Comparison of ENCODE assay signal across 8 cellular contexts in genomic region chr11:6315811-6316425, GRCh38. TPM values are rescaled to one million over a fixed set of nuclear protein-coding genes. Genes with fewer than 3 reads are reported as not detected.
DNase-seq lines count a peak whose midpoint lies in the region; ATAC-seq and TF ChIP-seq lines count a peak whose summit lies in the region.

No MANE protein-coding gene starts in this region.

- no peaks in the 10 kb centered on the region for H3K36me3 Mint-ChIP-seq in activated CD8-positive, alpha-beta memory T cell treated with anti-CD3 and anti-CD28 coated beads, Interleukin-2, amount 10 ng/mL, durations not matched to agents 7 days and 5 days
- H3K36me3 Mint-ChIP-seq in chondrocyte (ENCODE audit: low read depth): peaks cover 6% of the 10 kb centered on the region

- no peaks in the 10 kb centered on the region for H3K9me3 ChIP-seq in RWPE2 (ENCODE audit: severe bottlenecking)
- no peaks in the 10 kb centered on the region for H3K9me3 ChIP-seq in stomach smooth muscle (ENCODE audit: control insufficient read depth in 2 of 2, low read length in 2 of 2)

- H3K9me3 Mint-ChIP-seq in activated CD8-positive, alpha-beta memory T cell treated with anti-CD3 and anti-CD28 coated beads, Interleukin-2, amount 10 ng/mL, durations not matched to agents 7 days and 5 days (ENCODE audit: low read depth): no peaks in the 10 kb centered on the region
- no peaks in the 10 kb centered on the region for H3K9me3 Mint-ChIP-seq in chondrocyte (ENCODE audit: low read depth)

- peaks cover 14% of the 10 kb centered on the region for H3K4me1 Mint-ChIP-seq in activated CD8-positive, alpha-beta memory T cell treated with anti-CD3 and anti-CD28 coated beads, Interleukin-2, amount 10 ng/mL, durations not matched to agents 7 days and 5 days
- H3K4me1 Mint-ChIP-seq in chondrocyte (ENCODE audit: low read depth): peaks cover 28% of the 10 kb centered on the region

- peak; percentile 89 for TF ChIP-seq CTCF in RWPE2 (IDR thresholded peaks at IDR 0.05; ENCODE audit: poor library complexity, severe bottlenecking)
- TF ChIP-seq CTCF in chondrocyte (IDR thresholded peaks at IDR 0.05): peak; percentile 87
- peak in 1 of 3 donors; percentile 27 for TF ChIP-seq CTCF in lower leg skin (IDR thresholded peaks at IDR 0.05)

- DNase-seq in activated CD8-positive, alpha-beta memory T cell treated with anti-CD3 and anti-CD28 coated beads, Interleukin-2, amount 10 ng/mL, durations not matched to agents 7 days and 5 days: peak; percentile 55
- no peak for DNase-seq in activated CD8-positive, alpha-beta memory T cell treated with anti-CD3 and anti-CD28 coated beads for 24 hours
- DNase-seq in Jurkat, Clone E6-1 (ENCODE audit: low read depth, low spot score): peak; percentile 3
- DNase-seq in RWPE2 (ENCODE audit: low spot score) (no peak), chondrocyte (ENCODE audit: low spot score) (no peak), lower leg skin (ENCODE audit: low spot score in 2 of 2) (peak; percentile 52 to 88)

- H3K36me3 ChIP-seq in RWPE2 (ENCODE audit: low read depth) (0 out of 2 replicates have a peak, but pooled peaks cover 5% of the 10 kb centered on the region), stomach smooth muscle (ENCODE audit: control insufficient read depth in 2 of 2, insufficient read depth in 2 of 2, low read length in 2 of 2) (no peaks in the 10 kb centered on the region)

- H3K27me3 Mint-ChIP-seq in activated CD8-positive, alpha-beta memory T cell treated with anti-CD3 and anti-CD28 coated beads, Interleukin-2, amount 10 ng/mL, durations not matched to agents 7 days and 5 days: peaks cover 61% of the 10 kb centered on the region
- H3K27me3 Mint-ChIP-seq in chondrocyte (ENCODE audit: low read depth): peaks cover 6% of the 10 kb centered on the region

- WGBS in lower leg skin, 2 donors: 3% methylated on average over 10 of the region's 10 CpGs

- intact Hi-C loops in lower leg skin (cut with DNase I; ENCODE audit: low total_unique reads): no loop called here

- H3K27me3 ChIP-seq in RWPE2 (ENCODE audit: insufficient read depth, poor library complexity, severe bottlenecking) (no peaks in the 10 kb centered on the region), stomach smooth muscle (ENCODE audit: control insufficient read depth in 1 of 2, insufficient read depth in 2 of 2, low read length in 2 of 2) (no peaks in the 10 kb centered on the region)

- H3K27ac ChIP-seq in RWPE2 (ENCODE audit: poor library complexity, severe bottlenecking) (no peak overlapping the region), stomach smooth muscle (ENCODE audit: low read length) (no peak overlapping the region)

- no peak overlapping the region for H3K4me3 ChIP-seq in Jurkat, Clone E6-1 (ENCODE audit: low read length)
- H3K4me3 ChIP-seq in RWPE2 (ENCODE audit: severe bottlenecking) (no peak overlapping the region), lower leg skin (ENCODE audit: low read depth, poor library complexity, severe bottlenecking) (no peak overlapping the region), stomach smooth muscle (ENCODE audit: low read length in 2 of 2) (peak overlapping the region; percentile 21 to 70)

- no peak overlapping the region for H3K27ac Mint-ChIP-seq in activated CD8-positive, alpha-beta memory T cell treated with anti-CD3 and anti-CD28 coated beads, Interleukin-2, amount 10 ng/mL, durations not matched to agents 7 days and 5 days
- H3K27ac Mint-ChIP-seq in chondrocyte (ENCODE audit: unreplicated experiment): no peak overlapping the region

- ATAC-seq in activated CD8-positive, alpha-beta memory T cell treated with anti-CD3 and anti-CD28 coated beads, Interleukin-2, amount 10 ng/mL, durations not matched to agents 7 days and 5 days: peak; percentile 55
- peak; percentile 66 for ATAC-seq in GM21825 (IDR thresholded peaks at IDR 0.05; ENCODE audit: unreplicated experiment)
- ATAC-seq in RWPE2 (ENCODE audit: low read depth): peak; percentile 51

- peak overlapping the region; percentile 10 to 29 for H3K9ac ChIP-seq in stomach smooth muscle (ENCODE audit: low read length in 2 of 2)

- H3K4me1 ChIP-seq in RWPE2 (ENCODE audit: insufficient read depth, poor library complexity, severe bottlenecking) (peaks cover 10% of the 10 kb centered on the region), stomach smooth muscle (ENCODE audit: control insufficient read depth, insufficient read depth, low read length) (peaks cover 40% of the 10 kb centered on the region)

- TF ChIP-seq POLR2A in lower leg skin (IDR thresholded peaks at IDR 0.05): no peak

- H3K4me3 Mint-ChIP-seq in activated CD8-positive, alpha-beta memory T cell treated with anti-CD3 and anti-CD28 coated beads, Interleukin-2, amount 10 ng/mL, durations not matched to agents 7 days and 5 days: no peak overlapping the region
- no peak overlapping the region for H3K4me3 Mint-ChIP-seq in chondrocyte (ENCODE audit: unreplicated experiment)

- CTCF ChIA-PET in activated CD8-positive, alpha-beta memory T cell treated with anti-CD3 and anti-CD28 coated beads, Interleukin-2, amount 10 ng/mL, durations not matched to agents 7 days and 5 days (lab: Charles Lee): interaction anchor here (1.3 to 5.9 kb wide), 12 partner anchors 10 to 292 kb away, joined by 3 to 27 read pairs (median 9); no protein-coding TSS in a partner anchor

RNA-seq across cellular contexts. Expression of gene CAVIN3, which starts 4.4 kb away (rescaled TPM):
- total RNA-seq in activated CD8-positive, alpha-beta memory T cell treated with anti-CD3 and anti-CD28 coated beads, Interleukin-2, amount 10 ng/mL, durations not matched to agents 7 days and 5 days: 10 to 100 TPM in 1 of 2 experiments, 1 to 10 TPM in 1; 4.9 to 18.7 TPM
- polyA plus RNA-seq in Jurkat, Clone E6-1 (2012; ENCODE audit: insufficient read depth, insufficient read length): not detected
- total RNA-seq in chondrocyte (40.9 to 123 TPM (median 120 TPM) in 3 replicates), lower leg skin (10 to 100 TPM; 27.1 to 96.9 (median 48.9) TPM)

RNA-seq across cellular contexts. Expression of gene CCKBR, which starts 56.3 kb away (rescaled TPM):
- total RNA-seq in activated CD8-positive, alpha-beta memory T cell treated with anti-CD3 and anti-CD28 coated beads, Interleukin-2, amount 10 ng/mL, durations not matched to agents 7 days and 5 days: not detected
- polyA plus RNA-seq in Jurkat, Clone E6-1 (2012; ENCODE audit: insufficient read depth, insufficient read length): 11.7 TPM
- total RNA-seq in chondrocyte (not detected in 3 replicates), lower leg skin (under 1 TPM in 3 of 4 donors, not detected in 1; 0.13 to 0.71 (median 0.46) TPM)

Comparison
In these comparisons a context has a peak if more than half of its experiments do, and no peak if none do; other contexts are left out.
1. DNase-seq: peak in activated CD8-positive, alpha-beta memory T cell treated with anti-CD3 and anti-CD28 coated beads, Interleukin-2, amount 10 ng/mL, durations not matched to agents 7 days and 5 days (single experiment), Jurkat, Clone E6-1 (single experiment) and lower leg skin (2 of 2); none in activated CD8-positive, alpha-beta memory T cell treated with anti-CD3 and anti-CD28 coated beads for 24 hours (single experiment), RWPE2 (single experiment) and chondrocyte (single experiment).
2. H3K4me3 ChIP-seq: peak in stomach smooth muscle (2 of 2); none in Jurkat, Clone E6-1 (single experiment), RWPE2 (single experiment) and lower leg skin (single experiment).
3. Peak in every context shown above with its lines, with median percentiles within 50 percentile points of each other: ATAC-seq.